Comparison of ENCODE assay signal across 10 cellular contexts in the genomic region with DNA sequence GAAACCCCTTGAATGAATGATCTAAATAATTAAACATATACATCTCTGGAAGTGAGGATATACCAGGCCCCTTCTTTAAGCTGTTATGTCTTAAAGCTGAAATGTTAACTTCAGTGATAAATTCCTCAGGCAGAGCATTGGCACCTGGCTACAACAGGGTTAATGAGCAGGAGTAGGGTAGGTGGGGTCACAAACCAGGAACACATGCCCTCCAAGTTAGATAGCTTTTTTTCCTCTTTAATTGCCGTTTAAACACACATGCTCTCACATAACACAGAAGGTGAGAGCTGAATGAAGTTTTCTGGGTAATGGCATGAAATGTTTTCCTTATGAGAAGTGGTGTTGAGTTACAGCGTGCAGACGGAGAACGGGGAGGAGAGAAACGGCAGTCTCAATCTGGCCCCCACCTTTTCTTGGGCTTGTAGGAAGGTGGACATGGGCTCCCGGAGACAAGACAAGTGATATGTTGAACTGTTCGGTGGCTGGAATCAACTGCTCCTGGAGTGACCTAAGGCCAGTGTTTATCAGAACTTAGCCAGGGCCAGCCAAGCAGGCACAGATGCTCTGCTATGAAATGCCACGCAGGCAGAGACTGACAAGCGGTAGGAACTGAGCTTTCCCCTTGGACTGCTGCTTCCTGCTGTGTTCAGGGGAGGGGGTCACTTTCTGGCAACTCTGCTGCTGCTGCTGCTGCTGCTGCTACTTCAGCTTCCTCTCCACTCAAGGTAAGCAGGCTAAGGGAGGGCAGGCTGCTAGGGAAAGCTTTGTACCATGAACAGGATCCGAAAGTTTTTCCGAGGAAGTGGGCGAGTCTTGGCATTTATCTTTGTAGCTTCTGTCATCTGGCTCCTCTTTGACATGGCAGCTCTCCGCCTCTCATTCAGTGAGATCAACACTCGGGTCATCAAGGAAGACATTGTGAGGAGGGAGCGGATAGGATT. TPM values are rescaled to one million over a fixed set of nuclear protein-coding genes. Genes with fewer than 3 reads are reported as not detected.
DNase-seq lines count a peak whose midpoint lies in the region; ATAC-seq and TF ChIP-seq lines count a peak whose summit lies in the region.
"Had no signal": no experiment of that assay in that cellular context is flagged by ENCODE, and none has a peak within 500 bp of the region (broad histone marks: within the 10 kb centered on the region; RNA-seq: fewer than 3 reads in every experiment).

A gene with protein sequence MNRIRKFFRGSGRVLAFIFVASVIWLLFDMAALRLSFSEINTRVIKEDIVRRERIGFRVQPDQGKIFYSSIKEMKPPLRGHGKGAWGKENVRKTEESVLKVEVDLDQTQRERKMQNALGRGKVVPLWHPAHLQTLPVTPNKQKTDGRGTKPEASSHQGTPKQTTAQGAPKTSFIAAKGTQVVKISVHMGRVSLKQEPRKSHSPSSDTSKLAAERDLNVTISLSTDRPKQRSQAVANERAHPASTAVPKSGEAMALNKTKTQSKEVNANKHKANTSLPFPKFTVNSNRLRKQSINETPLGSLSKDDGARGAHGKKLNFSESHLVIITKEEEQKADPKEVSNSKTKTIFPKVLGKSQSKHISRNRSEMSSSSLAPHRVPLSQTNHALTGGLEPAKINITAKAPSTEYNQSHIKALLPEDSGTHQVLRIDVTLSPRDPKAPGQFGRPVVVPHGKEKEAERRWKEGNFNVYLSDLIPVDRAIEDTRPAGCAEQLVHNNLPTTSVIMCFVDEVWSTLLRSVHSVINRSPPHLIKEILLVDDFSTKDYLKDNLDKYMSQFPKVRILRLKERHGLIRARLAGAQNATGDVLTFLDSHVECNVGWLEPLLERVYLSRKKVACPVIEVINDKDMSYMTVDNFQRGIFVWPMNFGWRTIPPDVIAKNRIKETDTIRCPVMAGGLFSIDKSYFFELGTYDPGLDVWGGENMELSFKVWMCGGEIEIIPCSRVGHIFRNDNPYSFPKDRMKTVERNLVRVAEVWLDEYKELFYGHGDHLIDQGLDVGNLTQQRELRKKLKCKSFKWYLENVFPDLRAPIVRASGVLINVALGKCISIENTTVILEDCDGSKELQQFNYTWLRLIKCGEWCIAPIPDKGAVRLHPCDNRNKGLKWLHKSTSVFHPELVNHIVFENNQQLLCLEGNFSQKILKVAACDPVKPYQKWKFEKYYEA (plus strand): TSS at position 394 of the 941 bp plus-strand sequence. CDS start 378 bp downstream, at position 772.

- peak within 1 kb of the TSS; percentile 2 for H3K27ac Mint-ChIP-seq in activated CD4-positive, alpha-beta T cell treated with anti-CD3 and anti-CD28 coated beads, Interleukin-2, amount 10 ng/mL, durations not matched to agents 24 days and 14 days
- no peak within 1 kb of the TSS for H3K27ac Mint-ChIP-seq in activated CD4-positive, alpha-beta T cell treated with anti-CD3 and anti-CD28 coated beads, Interleukin-2, amount 10 ng/mL, durations not matched to agents 7 days and 5 days
- H3K27ac Mint-ChIP-seq in type B pancreatic cell: peak within 1 kb of the TSS; percentile 2
- H3K27ac Mint-ChIP-seq: naive thymus-derived CD8-positive, alpha-beta T cell had no signal

- ATAC-seq in left colon (peak; percentile 31), HG02840 (IDR thresholded peaks at IDR 0.05; ENCODE audit: low FRiP score, unreplicated experiment) (no peak), GM21423 (IDR thresholded peaks at IDR 0.05; ENCODE audit: unreplicated experiment) (no peak)

- H3K9me3 ChIP-seq in mammary epithelial cell (replicated peaks; ENCODE audit: insufficient read depth, low read length): no peaks in the 10 kb centered on the region

- H3K27ac ChIP-seq in mammary epithelial cell (ENCODE audit: insufficient read depth, low read depth, low read length): peak within 1 kb of the TSS; percentile 71
- H3K27ac ChIP-seq: C4-2B had no signal

- H3K9ac ChIP-seq in mammary epithelial cell (ENCODE audit: insufficient read depth, low read length): peak within 1 kb of the TSS; percentile 84

- WGBS in mammary epithelial cell (ENCODE audit: low coverage, missing lambda C conversion rate): 4% methylated on average over 13 of the region's 15 CpGs

- peaks cover 2% of the 10 kb centered on the region for H3K27me3 Mint-ChIP-seq in activated CD4-positive, alpha-beta T cell treated with anti-CD3 and anti-CD28 coated beads, Interleukin-2, amount 10 ng/mL, durations not matched to agents 24 days and 14 days
- peaks cover 2% of the 10 kb centered on the region for H3K27me3 Mint-ChIP-seq in activated CD4-positive, alpha-beta T cell treated with anti-CD3 and anti-CD28 coated beads, Interleukin-2, amount 10 ng/mL, durations not matched to agents 7 days and 5 days
- no peaks in the 10 kb centered on the region for H3K27me3 Mint-ChIP-seq in type B pancreatic cell

- in situ Hi-C loops in mammary epithelial cell (cut with MboI; ENCODE audit: low sequenced_read_pairs in 2 of 2): no loop called here

- no peak for DNase-seq in activated CD4-positive, alpha-beta T cell treated with anti-CD3 and anti-CD28 coated beads, Interleukin-2, amount 10 ng/mL, durations not matched to agents 24 days and 14 days
- DNase-seq in activated CD4-positive, alpha-beta T cell treated with anti-CD3 and anti-CD28 coated beads, Interleukin-2, amount 10 ng/mL, durations not matched to agents 7 days and 5 days: no peak
- DNase-seq in mammary epithelial cell (peak; percentile 79), left colon (peak; percentile 36 to 39), type B pancreatic cell (ENCODE audit: extremely low spot score, unreplicated experiment) (no peak), NCI-H345 treated with DMSO at 0.1 percent for 48 hours (lab: John Stamatoyannopoulos, UW; ENCODE audit: unreplicated experiment) (no peak)
- DNase-seq: naive thymus-derived CD8-positive, alpha-beta T cell had no signal

- no peaks in the 10 kb centered on the region for H4K20me1 ChIP-seq in mammary epithelial cell (ENCODE audit: insufficient read depth, low read length)

- CTCF ChIA-PET in activated CD4-positive, alpha-beta T cell treated with anti-CD3 and anti-CD28 coated beads, Interleukin-2, amount 10 ng/mL, durations not matched to agents 7 days and 5 days (lab: Charles Lee): interaction anchor here (1.2 kb wide), 2 partner anchors 44 to 767 kb away, joined by 3 read pairs; no protein-coding TSS in a partner anchor
- CTCF ChIA-PET in mammary epithelial cell (lab: Charles Lee; ENCODE audit: low non-redundant PET): no interaction called here

- peaks cover 44% of the 10 kb centered on the region for H3K4me1 ChIP-seq in mammary epithelial cell (ENCODE audit: insufficient read depth, low read length)

- TF ChIP-seq CTCF in mammary epithelial cell (conservative IDR thresholded peaks at IDR 0.05 in 1 of 2, IDR thresholded peaks at IDR 0.05 in 1 of 2; ENCODE audit: extremely low read depth in 1 of 2, insufficient read depth in 1 of 2, low read depth in 1 of 2, low read length in 2 of 2) (no peak), type B pancreatic cell (conservative IDR thresholded peaks at IDR 0.05) (no peak)

- H3K36me3 ChIP-seq in mammary epithelial cell (ENCODE audit: insufficient read depth, low read length): no peaks in the 10 kb centered on the region

- intact Hi-C loops in activated CD4-positive, alpha-beta T cell treated with anti-CD3 and anti-CD28 coated beads, Interleukin-2, amount 10 ng/mL, durations not matched to agents 24 days and 14 days (cut with micrococcal nuclease): loop anchor here (2.0 to 5.0 kb wide), 2 partner anchors 349 to 780 kb away; no protein-coding TSS in a partner anchor
- intact Hi-C loops in mammary epithelial cell (cut with micrococcal nuclease): loop anchor here (1.0 to 2.0 kb wide), 2 partner anchors 11 to 63 kb away; no protein-coding TSS in a partner anchor
- intact Hi-C loops in left colon (cut with DNase I, micrococcal nuclease): no loop called here

- no peaks in the 10 kb centered on the region for H3K36me3 Mint-ChIP-seq in activated CD4-positive, alpha-beta T cell treated with anti-CD3 and anti-CD28 coated beads, Interleukin-2, amount 10 ng/mL, durations not matched to agents 24 days and 14 days (ENCODE audit: low read depth)
- H3K36me3 Mint-ChIP-seq in activated CD4-positive, alpha-beta T cell treated with anti-CD3 and anti-CD28 coated beads, Interleukin-2, amount 10 ng/mL, durations not matched to agents 7 days and 5 days (ENCODE audit: low read depth): no peaks in the 10 kb centered on the region
- H3K36me3 Mint-ChIP-seq in type B pancreatic cell: no peaks in the 10 kb centered on the region

- no peaks in the 10 kb centered on the region for H3K27me3 ChIP-seq in mammary epithelial cell (ENCODE audit: insufficient read depth, low read length)

- peak within 1 kb of the TSS; percentile 51 to 61 (median 52) for H3K4me3 ChIP-seq in mammary epithelial cell (replicated peaks in 1 of 3; ENCODE audit: insufficient read depth in 1 of 3, low read depth in 2 of 3, low read length in 3 of 3)

- dilution Hi-C loops in mammary epithelial cell (cut with HindIII; ENCODE audit: low sequenced_read_pairs): no loop called here

- TSS peak; percentile 74 for BruUV-seq in mammary epithelial cell (replicated peaks; lab: Mats Ljungman, UMichigan)

- peaks cover 22% of the 10 kb centered on the region for H3K79me2 ChIP-seq in mammary epithelial cell (ENCODE audit: insufficient read depth, low read length)

- POLR2A ChIA-PET in activated CD4-positive, alpha-beta T cell treated with anti-CD3 and anti-CD28 coated beads, Interleukin-2, amount 10 ng/mL, durations not matched to agents 7 days and 5 days (lab: Charles Lee): no interaction called here

- H3K4me2 ChIP-seq in mammary epithelial cell (ENCODE audit: insufficient read depth, low read depth, low read length): peak within 1 kb of the TSS; percentile 78

- peak within 1 kb of the TSS; percentile 93 for H2AFZ ChIP-seq in mammary epithelial cell (ENCODE audit: low read depth, low read length)

- H3K9me3 Mint-ChIP-seq in activated CD4-positive, alpha-beta T cell treated with anti-CD3 and anti-CD28 coated beads, Interleukin-2, amount 10 ng/mL, durations not matched to agents 24 days and 14 days: peaks cover 3% of the 10 kb centered on the region
- no peaks in the 10 kb centered on the region for H3K9me3 Mint-ChIP-seq in activated CD4-positive, alpha-beta T cell treated with anti-CD3 and anti-CD28 coated beads, Interleukin-2, amount 10 ng/mL, durations not matched to agents 7 days and 5 days
- H3K9me3 Mint-ChIP-seq in type B pancreatic cell: no peaks in the 10 kb centered on the region
- H3K9me3 Mint-ChIP-seq: naive thymus-derived CD8-positive, alpha-beta T cell had no signal

- peaks cover 34% of the 10 kb centered on the region for H3K4me1 Mint-ChIP-seq in activated CD4-positive, alpha-beta T cell treated with anti-CD3 and anti-CD28 coated beads, Interleukin-2, amount 10 ng/mL, durations not matched to agents 24 days and 14 days
- H3K4me1 Mint-ChIP-seq in activated CD4-positive, alpha-beta T cell treated with anti-CD3 and anti-CD28 coated beads, Interleukin-2, amount 10 ng/mL, durations not matched to agents 7 days and 5 days: peaks cover 26% of the 10 kb centered on the region
- peaks cover 28% of the 10 kb centered on the region for H3K4me1 Mint-ChIP-seq in type B pancreatic cell (ENCODE audit: unreplicated experiment)

- H3K4me3 Mint-ChIP-seq in activated CD4-positive, alpha-beta T cell treated with anti-CD3 and anti-CD28 coated beads, Interleukin-2, amount 10 ng/mL, durations not matched to agents 24 days and 14 days: no peak within 1 kb of the TSS
- H3K4me3 Mint-ChIP-seq in activated CD4-positive, alpha-beta T cell treated with anti-CD3 and anti-CD28 coated beads, Interleukin-2, amount 10 ng/mL, durations not matched to agents 7 days and 5 days: no peak within 1 kb of the TSS
- H3K4me3 Mint-ChIP-seq in type B pancreatic cell: peak within 1 kb of the TSS; percentile 79
- H3K4me3 Mint-ChIP-seq: naive thymus-derived CD8-positive, alpha-beta T cell had no signal

RNA-seq across cellular contexts. Expression of the gene that starts here (rescaled TPM):
- total RNA-seq in activated CD4-positive, alpha-beta T cell treated with anti-CD3 and anti-CD28 coated beads, Interleukin-2, amount 10 ng/mL, durations not matched to agents 24 days and 14 days: not detected in 2 replicates
- not detected for total RNA-seq in activated CD4-positive, alpha-beta T cell treated with anti-CD3 and anti-CD28 coated beads, Interleukin-2, amount 10 ng/mL, durations not matched to agents 7 days and 5 days
- 10 to 100 TPM; 12.7 to 33.7 TPM for total RNA-seq in mammary epithelial cell
- polyA plus RNA-seq in mammary epithelial cell: 10.4 TPM
- 17.4 TPM for polyA minus RNA-seq in mammary epithelial cell
- total RNA-seq in left colon: 10 to 100 TPM; 58.0 to 66.5 TPM
- 1.7 and 2.6 TPM in 2 replicates for total RNA-seq in type B pancreatic cell (ENCODE audit: low replicate concordance)
- total RNA-seq: naive thymus-derived CD8-positive, alpha-beta T cell had no signal
- polyA plus RNA-seq: naive thymus-derived CD8-positive, alpha-beta T cell had no signal

Comparison
In these comparisons a context has a peak if more than half of its experiments do, and no peak if none do; other contexts are left out.
1. DNase-seq: peak in mammary epithelial cell (single experiment) and left colon (2 of 2); none in activated CD4-positive, alpha-beta T cell treated with anti-CD3 and anti-CD28 coated beads, Interleukin-2, amount 10 ng/mL, durations not matched to agents 24 days and 14 days (single experiment), activated CD4-positive, alpha-beta T cell treated with anti-CD3 and anti-CD28 coated beads, Interleukin-2, amount 10 ng/mL, durations not matched to agents 7 days and 5 days (single experiment), type B pancreatic cell (single experiment) and NCI-H345 treated with DMSO at 0.1 percent for 48 hours (single experiment).
2. intact Hi-C loops: an anchor here in activated CD4-positive, alpha-beta T cell treated with anti-CD3 and anti-CD28 coated beads, Interleukin-2, amount 10 ng/mL, durations not matched to agents 24 days and 14 days (2.0 to 5.0 kb wide) and mammary epithelial cell (1.0 to 2.0 kb wide); none called in left colon.